ENCODE assay signal across 25 cellular contexts in the genomic region with DNA sequence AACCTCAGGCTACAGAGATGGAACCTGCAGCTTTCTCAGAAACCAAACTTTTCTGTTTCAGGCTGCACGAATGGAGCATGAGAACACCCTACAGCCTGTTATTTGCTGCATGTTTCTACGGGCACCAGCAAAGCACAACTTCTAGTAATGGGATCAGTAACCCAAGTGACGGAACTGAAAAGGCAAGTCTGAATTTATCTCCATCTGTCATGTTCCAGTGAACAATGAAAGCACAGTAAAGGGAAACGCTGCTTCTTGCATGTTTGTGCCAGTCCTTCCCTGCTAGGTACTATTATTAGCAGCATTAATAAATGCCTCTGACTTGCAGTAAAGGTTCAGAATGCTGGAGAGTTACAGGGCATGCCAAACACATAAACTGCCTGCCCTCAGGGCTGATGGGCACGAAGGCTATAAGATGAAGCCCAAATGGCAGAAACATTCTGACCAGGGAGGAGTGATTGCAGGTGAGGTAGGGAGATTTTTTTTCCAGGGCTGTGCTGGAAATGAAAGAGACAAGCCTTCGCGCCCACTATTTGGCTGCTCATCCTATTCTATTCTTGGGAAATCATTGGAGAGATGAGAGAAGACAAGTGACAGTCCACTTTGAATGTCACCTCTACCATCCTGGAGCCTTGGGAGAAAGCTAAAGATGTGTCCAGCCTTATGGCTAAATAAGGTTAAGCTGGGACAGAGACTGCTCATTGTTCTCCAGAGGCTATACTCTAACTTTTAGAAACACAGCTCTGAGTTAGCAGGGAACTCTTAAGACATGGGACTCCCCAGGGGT.
A peak's percentile ranks its signal among the peaks of the same experiment; 100 is the strongest.
DNase-seq lines count a peak whose midpoint lies in the region; ATAC-seq and TF ChIP-seq lines count a peak whose summit lies in the region.
"Had no signal": no experiment of that assay in that cellular context is flagged by ENCODE, and none has a peak within 500 bp of the region (broad histone marks: within the 10 kb centered on the region; RNA-seq: fewer than 3 reads in every experiment).

No MANE protein-coding gene starts in this region.

- peaks cover 35% of the 10 kb centered on the region for H3K4me1 Mint-ChIP-seq in brain
- H3K4me1 Mint-ChIP-seq: natural killer cell; stimulated activated naive B cell treated with anti-CD40 and anti-IgM and Interleukin-4, amounts not matched to agents 10 μg/mL and 1 μg/mL and 100 μg/mL, for 72 hours had no signal

- TF ChIP-seq POLR2A in uterus (IDR thresholded peaks at IDR 0.05) = no peak

- H2AFZ ChIP-seq in hepatocyte = no peak overlapping the region

- peak; percentile 16 for DNase-seq in NCI-H2227 (lab: John Stamatoyannopoulos, UW; ENCODE audit: unreplicated experiment)
- no peak for DNase-seq in NCI-H2227 treated with DMSO at 0.1 percent for 48 hours (lab: John Stamatoyannopoulos, UW)
- DNase-seq in hepatocyte (ENCODE audit: low spot score) = no peak
- no peak for DNase-seq in thoracic aorta (ENCODE audit: low spot score)
- DNase-seq in uterus = no peak
- DNase-seq: activated CD4-positive, alpha-beta T cell treated with anti-CD3 and anti-CD28 coated beads for 4 hours; activated CD8-positive, alpha-beta memory T cell treated with anti-CD3 and anti-CD28 coated beads, Interleukin-2, amount 50 U/mL, for 48 hours; activated gamma-delta T cell treated with Interleukin-2 at 50 U/mL for 16 hours; colonic mucosa; DMS53; HFFc6; MM.1S; natural killer cell; NCI-H187 treated with DMSO at 0.1 percent for 48 hours; NCI-H526; posterior cingulate gyrus; stimulated activated naive B cell treated with anti-CD40 and anti-IgM and Interleukin-4, amounts not matched to agents 10 μg/mL and 1 μg/mL and 100 μg/mL, for 72 hours; upper lobe of left lung had no signal

- H3K36me3 ChIP-seq in hepatocyte (replicated peaks; ENCODE audit: insufficient read depth, low read depth) (no peaks in the 10 kb centered on the region), thoracic aorta (no peaks in the 10 kb centered on the region), uterus (no peaks in the 10 kb centered on the region)
- H3K36me3 ChIP-seq: colonic mucosa, upper lobe of left lung had no signal

- H3K4me3 ChIP-seq in hepatocyte = no peak overlapping the region
- peak overlapping the region; percentile 23 for H3K4me3 ChIP-seq in thoracic aorta
- H3K4me3 ChIP-seq in uterus = no peak overlapping the region
- H3K4me3 ChIP-seq: colonic mucosa, lung, upper lobe of left lung had no signal

- H3K27ac ChIP-seq in hepatocyte (peak overlapping the region; percentile 39), thoracic aorta (peak overlapping the region; percentile 35 to 61), uterus (no peak overlapping the region)
- H3K27ac ChIP-seq: C4-2B, colonic mucosa, upper lobe of left lung had no signal

- intact Hi-C loops in uterus (cut with DNase I; ENCODE audit: low total_unique reads) = no loop called here

- no peaks in the 10 kb centered on the region for H3K9me2 ChIP-seq in hepatocyte (replicated peaks; ENCODE audit: insufficient read depth)

- H3K4me3 Mint-ChIP-seq in brain = no peak overlapping the region
- H3K4me3 Mint-ChIP-seq: HFFc6; natural killer cell; stimulated activated naive B cell treated with anti-CD40 and anti-IgM and Interleukin-4, amounts not matched to agents 10 μg/mL and 1 μg/mL and 100 μg/mL, for 72 hours had no signal

- H3K36me3 Mint-ChIP-seq in brain = peaks cover 5% of the 10 kb centered on the region
- H3K36me3 Mint-ChIP-seq: natural killer cell had no signal

- H4K20me1 ChIP-seq in hepatocyte (ENCODE audit: insufficient read depth, poor library complexity, severe bottlenecking) = no peaks in the 10 kb centered on the region

- H3K4me1 ChIP-seq in hepatocyte (ENCODE audit: insufficient read depth) = no peaks in the 10 kb centered on the region
- peaks cover 3 to 23% of the 10 kb centered on the region in 2 donors for H3K4me1 ChIP-seq in thoracic aorta (ENCODE audit: control insufficient read depth in 1 of 2, low read depth in 2 of 2)
- H3K4me1 ChIP-seq in uterus = no peaks in the 10 kb centered on the region
- H3K4me1 ChIP-seq: colonic mucosa, upper lobe of left lung had no signal

- H3K9me3 Mint-ChIP-seq in brain = peaks cover 0 to 12% (median 6%) of the 10 kb centered on the region in 5 experiments
- H3K9me3 Mint-ChIP-seq: HFFc6 had no signal

- H3K79me2 ChIP-seq in hepatocyte = no peaks in the 10 kb centered on the region

- H3K27me3 ChIP-seq in hepatocyte (no peaks in the 10 kb centered on the region), thoracic aorta (replicated peaks; ENCODE audit: insufficient read depth) (no peaks in the 10 kb centered on the region), uterus (no peaks in the 10 kb centered on the region)
- H3K27me3 ChIP-seq: colonic mucosa, upper lobe of left lung had no signal

- peak overlapping the region in 4 of 5 experiments; percentile 42 to 72 (median 62) for H3K27ac Mint-ChIP-seq in brain
- H3K27ac Mint-ChIP-seq: HFFc6; natural killer cell; stimulated activated naive B cell treated with anti-CD40 and anti-IgM and Interleukin-4, amounts not matched to agents 10 μg/mL and 1 μg/mL and 100 μg/mL, for 72 hours had no signal

- no peak for TF ChIP-seq CTCF in brain (conservative IDR thresholded peaks at IDR 0.05)
- no peak for TF ChIP-seq CTCF in hepatocyte (IDR thresholded peaks at IDR 0.05; ENCODE audit: poor library complexity)
- no peak for TF ChIP-seq CTCF in thoracic aorta (IDR thresholded peaks at IDR 0.05)
- no peak for TF ChIP-seq CTCF in uterus (IDR thresholded peaks at IDR 0.05)

- peak overlapping the region; percentile 15 for H3K4me2 ChIP-seq in hepatocyte

- ATAC-seq in thoracic aorta (ENCODE audit: insufficient number of reproducible peaks, low FRiP score, low read depth) = peak; percentile 80
- ATAC-seq in HG02623 (IDR thresholded peaks at IDR 0.05; ENCODE audit: unreplicated experiment) = no peak
- ATAC-seq in GM19324 (IDR thresholded peaks at IDR 0.05; ENCODE audit: low FRiP score, unreplicated experiment) = no peak
- ATAC-seq: HepG2; natural killer cell; SK-N-SH treated with all-trans-retinoic acid at 6 μM for 48 hours; stimulated activated naive B cell treated with anti-CD40 and anti-IgM and Interleukin-4, amounts not matched to agents 10 μg/mL and 1 μg/mL and 100 μg/mL, for 72 hours had no signal

- H3K27me3 Mint-ChIP-seq in brain = no peaks in the 10 kb centered on the region

- 66% methylated on average over 7 of the region's 7 CpGs for WGBS in hepatocyte (ENCODE audit: low lambda C conversion rate, missing lambda C conversion rate)

- H3K9me3 ChIP-seq in hepatocyte (ENCODE audit: low read depth) (no peaks in the 10 kb centered on the region), thoracic aorta (no peaks in the 10 kb centered on the region), uterus (no peaks in the 10 kb centered on the region)
- H3K9me3 ChIP-seq: colonic mucosa, upper lobe of left lung had no signal

Comparison
In these comparisons a context has a peak if more than half of its experiments do, and no peak if none do; other contexts are left out.
1. H3K27ac ChIP-seq: peak in hepatocyte (single experiment) and thoracic aorta (2 of 2); none in uterus (0 of 2).